ENCODE assay signal across 8 cellular contexts in genomic region chr22:24521791-24522245, GRCh38. TPM values are rescaled to one million over a fixed set of nuclear protein-coding genes. Genes with fewer than 3 reads are reported as not detected.
A peak's percentile ranks its signal among the peaks of the same experiment; 100 is the strongest.
DNase-seq lines count a peak whose midpoint lies in the region; ATAC-seq and TF ChIP-seq lines count a peak whose summit lies in the region.

No MANE protein-coding gene starts in this region.

- H3K9me3 ChIP-seq in MM.1S (replicated peaks; ENCODE audit: insufficient read depth, low read length) (no peaks in the 10 kb centered on the region), adrenal gland (replicated peaks in 1 of 3) (no peaks in the 10 kb centered on the region)

- H3K4me3 ChIP-seq in GM12864 (ENCODE audit: low read depth, low read length) (no peak overlapping the region), MM.1S (ENCODE audit: low read length) (peak overlapping the region; percentile 25; the same call in 1 of the 2 replicates), adrenal gland (no peak overlapping the region)

- H3F3A ChIP-seq in MM.1S (ENCODE audit: insufficient read depth, low read length) = no peaks in the 10 kb centered on the region

- intact Hi-C loops in adrenal gland (cut with DNase I) = loop anchor here (5.0 to 10.0 kb wide), 2 partner anchors 100 to 197 kb away; no protein-coding TSS in a partner anchor

- DNase-seq in GM12864 (ENCODE audit: low read depth) = peak; percentile 48
- DNase-seq in MM.1S = peak; percentile 67
- peak; percentile 63 for DNase-seq in RKO (ENCODE audit: low spot score)
- DNase-seq in adrenal gland = peak in 2 of 7 donors; percentile 23 to 82
- DNase-seq in islet precursor cell = peak; percentile 96
- peak; percentile 53 for DNase-seq in stimulated activated CD8-positive, alpha-beta memory T cell treated with anti-CD3 and anti-CD28 coated beads, Interleukin-4, amount 100 ng/mL, for 48 hours

- H3K36me3 ChIP-seq in MM.1S (replicated peaks; ENCODE audit: insufficient read depth, low read length) (no peaks in the 10 kb centered on the region), adrenal gland (replicated peaks in 1 of 2) (no peaks in the 10 kb centered on the region)

- TF ChIP-seq CTCF in GM12864 (IDR thresholded peaks at IDR 0.05; ENCODE audit: low read depth, low read length, missing control alignments) (peak; percentile 68), MM.1S (IDR thresholded peaks at IDR 0.05; ENCODE audit: low read length) (peak; percentile 66), adrenal gland (IDR thresholded peaks at IDR 0.05) (peak in 5 of 6 experiments; percentile 27 to 48 (median 36))

- H3K4me2 ChIP-seq in MM.1S (ENCODE audit: low read depth, low read length) = peak overlapping the region; percentile 76

- H3K4me1 ChIP-seq in MM.1S (ENCODE audit: low read length) (no peaks in the 10 kb centered on the region), adrenal gland (replicated peaks in 1 of 2) (peaks cover 0 to 6% of the 10 kb centered on the region in 2 donors)

- no peak overlapping the region for H3K27ac ChIP-seq in MM.1S (ENCODE audit: low read length)
- no peak overlapping the region for H3K27ac ChIP-seq in adrenal gland

- WGBS in adrenal gland, 4 donors = 36 to 42% (median 37%) methylated on average over 8 of the region's 8 CpGs

- H3K9me2 ChIP-seq in MM.1S (replicated peaks; ENCODE audit: insufficient read depth, low read length) = no peaks in the 10 kb centered on the region

- peak overlapping the region; percentile 64 for H2AFZ ChIP-seq in MM.1S (ENCODE audit: low read length)

- no peaks in the 10 kb centered on the region for H4K20me1 ChIP-seq in MM.1S (ENCODE audit: insufficient read depth, low read length)

- ATAC-seq in HG03039 (IDR thresholded peaks at IDR 0.05; ENCODE audit: unreplicated experiment) (no peak), GM21825 (IDR thresholded peaks at IDR 0.05; ENCODE audit: unreplicated experiment) (no peak)

- H3K9ac ChIP-seq in MM.1S (ENCODE audit: low read length) = peak overlapping the region; percentile 12; the same call in 1 of the 2 replicates

- H3K27me3 ChIP-seq in MM.1S (replicated peaks; ENCODE audit: insufficient read depth, low read length) = no peaks in the 10 kb centered on the region
- no peaks in the 10 kb centered on the region for H3K27me3 ChIP-seq in adrenal gland

- no peak for TF ChIP-seq POLR2A in adrenal gland (IDR thresholded peaks at IDR 0.05)

- no peaks in the 10 kb centered on the region for H3K79me2 ChIP-seq in MM.1S (ENCODE audit: low read length)

RNA-seq across cellular contexts. Expression of gene UPB1, which starts 26.7 kb away (rescaled TPM):
- total RNA-seq in adrenal gland = 1 to 10 TPM in 2 of 8 donors, under 1 TPM in 5, not detected in 1; 0.11 to 2.2 (median 0.29) TPM
- under 1 TPM; 0.11 to 0.48 (median 0.34) TPM for polyA plus RNA-seq in adrenal gland

RNA-seq across cellular contexts. Expression of gene GUCD1, which starts 33.1 kb away (rescaled TPM):
- total RNA-seq in adrenal gland = 100 to 1,000 TPM in 6 of 8 donors, 10 to 100 TPM in 2; 91.2 to 162 (median 121) TPM
- polyA plus RNA-seq in adrenal gland = 100 to 1,000 TPM in 2 of 3 donors, 10 to 100 TPM in 1; 75.4 to 123 (median 107) TPM

RNA-seq across cellular contexts. Expression of gene SNRPD3, which starts 34.0 kb away (rescaled TPM):
- total RNA-seq in adrenal gland = 100 to 1,000 TPM in 2 of 8 donors, 10 to 100 TPM in 6; 66.4 to 162 (median 78.2) TPM
- polyA plus RNA-seq in adrenal gland = 100 to 1,000 TPM in 2 of 3 donors, 10 to 100 TPM in 1; 55.7 to 223 (median 126) TPM
